Comparison of ENCODE assay signal across 8 cellular contexts in genomic region chr3:72818092-72818721, GRCh38. TPM values are rescaled to one million over a fixed set of nuclear protein-coding genes. Genes with fewer than 3 reads are reported as not detected.
DNase-seq lines count a peak whose midpoint lies in the region; ATAC-seq, FAIRE-seq and TF ChIP-seq lines count a peak whose summit lies in the region.

No MANE protein-coding gene starts in this region.

- no peaks in the 10 kb centered on the region for H3K9me3 ChIP-seq in AG04450 (ENCODE audit: control insufficient read depth, insufficient read depth, low read length)

- no peaks in the 10 kb centered on the region for H3K27me3 Mint-ChIP-seq in natural killer cell (ENCODE audit: low read depth in 2 of 2)

- ATAC-seq in GM18868 (IDR thresholded peaks at IDR 0.05; ENCODE audit: unreplicated experiment) (no peak), natural killer cell (no peak)

- no peaks in the 10 kb centered on the region for H3K36me3 Mint-ChIP-seq in natural killer cell

- TF ChIP-seq POLR2A in GM12892 (IDR thresholded peaks at IDR 0.05; ENCODE audit: low read depth, low read length) = no peak

- TF ChIP-seq CTCF in AG04450 (IDR thresholded peaks at IDR 0.05; ENCODE audit: low read depth, low read length) = peak; percentile 73
- TF ChIP-seq CTCF in VCaP (conservative IDR thresholded peaks at IDR 0.05) = peak; percentile 87
- no peak for TF ChIP-seq CTCF in natural killer cell (IDR thresholded peaks at IDR 0.05)

- POLR2A ChIA-PET in AG04450 (lab: Yijun Ruan, JAX) = no interaction called here

- no peaks in the 10 kb centered on the region for H3K27me3 ChIP-seq in AG04450 (ENCODE audit: control insufficient read depth, insufficient read depth, low read length)

- intact Hi-C loops in natural killer cell (cut with micrococcal nuclease) = no loop called here

- H3K27ac Mint-ChIP-seq in natural killer cell = peak overlapping the region in 1 of 2 donors; percentile 35

- FAIRE-seq in GM12892 (lab: Jason Lieb, UNC) = peak; percentile 50

- DNase-seq in AG04450 (ENCODE audit: low read depth, low spot score) = no peak
- no peak for DNase-seq in GM12892 (ENCODE audit: insufficient read length)
- DNase-seq in iris pigment epithelial cell (ENCODE audit: low read depth) = peak; percentile 38
- no peak for DNase-seq in DMS79 (lab: John Stamatoyannopoulos, UW)
- DNase-seq in NCI-H526 treated with DMSO at 0.1 percent for 48 hours (lab: John Stamatoyannopoulos, UW) = no peak
- DNase-seq in natural killer cell = no peak

- peak overlapping the region; percentile 55 for H3K27ac ChIP-seq in AG04450 (ENCODE audit: low read depth, low read length)
- no peak overlapping the region for H3K27ac ChIP-seq in VCaP

- H3K4me1 Mint-ChIP-seq in natural killer cell = peaks cover 5 to 6% of the 10 kb centered on the region in 2 donors

- CTCF ChIA-PET in AG04450 (lab: Charles Lee) = interaction anchor here (0.7 to 9.6 kb wide), 14 partner anchors 9 to 1107 kb away, joined by 3 to 208 read pairs (median 4); no protein-coding TSS in a partner anchor

- no peaks in the 10 kb centered on the region for H3K9me3 Mint-ChIP-seq in natural killer cell

- no peak overlapping the region for H3K4me3 Mint-ChIP-seq in natural killer cell

- no peak overlapping the region for H3K4me3 ChIP-seq in AG04450 (ENCODE audit: low read depth, low read length)

RNA-seq across cellular contexts. Expression of gene SHQ1, which starts 30.0 kb away (rescaled TPM):
- 14.1 and 16.6 TPM in 2 replicates for polyA plus RNA-seq in AG04450 (2011; rRNA removed)
- polyA minus RNA-seq in AG04450 (2011; rRNA and poly(A)+ RNA removed) = 8.0 and 10.6 TPM in 2 replicates
- 14.8 TPM for polyA plus RNA-seq in GM12892 (2012; ENCODE audit: missing spikeins)
- total RNA-seq in natural killer cell = 10 to 100 TPM; 16.3 to 36.7 (median 35.9) TPM
